Comparison of ENCODE assay signal across 9 cellular contexts in genomic region chr9:36903541-36904435, GRCh38.
DNase-seq lines count a peak whose midpoint lies in the region; ATAC-seq and TF ChIP-seq lines count a peak whose summit lies in the region.
"Had no signal": no experiment of that assay in that cellular context is flagged by ENCODE, and none has a peak within 500 bp of the region (broad histone marks: within the 10 kb centered on the region; RNA-seq: fewer than 3 reads in every experiment).

No MANE protein-coding gene starts in this region.

- no peaks in the 10 kb centered on the region for H3F3A ChIP-seq in MM.1S (ENCODE audit: insufficient read depth, low read length)

- H3K9ac ChIP-seq in mesenchymal stem cell (ENCODE audit: low read length) (no peak overlapping the region), MM.1S (ENCODE audit: low read length) (no peak overlapping the region)

- no peak overlapping the region for H4K8ac ChIP-seq in mesenchymal stem cell (ENCODE audit: low read length)

- H3K27me3 ChIP-seq in mesenchymal stem cell (ENCODE audit: control insufficient read depth in 1 of 2, insufficient read depth in 1 of 2, low read length in 2 of 2) (peaks cover 94 to 98% of the 10 kb centered on the region in 2 experiments), Peyer's patch (no peaks in the 10 kb centered on the region), esophagus muscularis mucosa (peaks cover 0 to 42% (median 0%) of the 10 kb centered on the region in 4 donors), MM.1S (replicated peaks; ENCODE audit: insufficient read depth, low read length) (no peaks in the 10 kb centered on the region)

- H3K79me1 ChIP-seq in mesenchymal stem cell (replicated peaks; ENCODE audit: low read length, poor library complexity, severe bottlenecking): no peaks in the 10 kb centered on the region

- H4K20me1 ChIP-seq in MM.1S (ENCODE audit: insufficient read depth, low read length): no peaks in the 10 kb centered on the region

- H2AK5ac ChIP-seq in mesenchymal stem cell (ENCODE audit: low read length, severe bottlenecking): no peak overlapping the region

- no peak for TF ChIP-seq EP300 in esophagus muscularis mucosa (IDR thresholded peaks at IDR 0.05)

- H3K4me3 ChIP-seq in mesenchymal stem cell (ENCODE audit: insufficient read depth in 1 of 2, low read depth in 1 of 2, low read length in 2 of 2) (no peak overlapping the region), Peyer's patch (no peak overlapping the region), esophagus muscularis mucosa (no peak overlapping the region), MM.1S (ENCODE audit: low read length) (no peak overlapping the region)
- H3K4me3 ChIP-seq: SJSA1 had no signal

- H3K4ac ChIP-seq in mesenchymal stem cell (ENCODE audit: low read depth in 1 of 2, low read length in 2 of 2): no peak overlapping the region

- no peak for TF ChIP-seq CTCF in Peyer's patch (IDR thresholded peaks at IDR 0.05)
- TF ChIP-seq CTCF in esophagus muscularis mucosa (IDR thresholded peaks at IDR 0.05): no peak
- TF ChIP-seq CTCF in MM.1S (IDR thresholded peaks at IDR 0.05; ENCODE audit: low read length): no peak

- no peaks in the 10 kb centered on the region for H3K36me3 ChIP-seq in mesenchymal stem cell (ENCODE audit: control insufficient read depth in 1 of 2, insufficient read depth in 2 of 2, low read depth in 1 of 2, low read length in 2 of 2)
- no peaks in the 10 kb centered on the region for H3K36me3 ChIP-seq in Peyer's patch
- H3K36me3 ChIP-seq in esophagus muscularis mucosa: no peaks in the 10 kb centered on the region
- no peaks in the 10 kb centered on the region for H3K36me3 ChIP-seq in MM.1S (replicated peaks; ENCODE audit: insufficient read depth, low read length)
- H3K36me3 ChIP-seq: SJSA1 had no signal

- 40% methylated on average over 3 of the region's 4 CpGs for WGBS in mesenchymal stem cell
- WGBS in esophagus muscularis mucosa: 62% methylated on average over 4 of the region's 4 CpGs

- H3K14ac ChIP-seq in mesenchymal stem cell (ENCODE audit: low read length in 2 of 2): no peak overlapping the region

- H3K4me1 ChIP-seq in mesenchymal stem cell (ENCODE audit: control insufficient read depth, insufficient read depth, low read depth, low read length) (peaks cover 9% of the 10 kb centered on the region), Peyer's patch (no peaks in the 10 kb centered on the region), esophagus muscularis mucosa (no peaks in the 10 kb centered on the region), MM.1S (ENCODE audit: low read length) (no peaks in the 10 kb centered on the region)
- H3K4me1 ChIP-seq: SJSA1 had no signal

- H2BK5ac ChIP-seq in mesenchymal stem cell (ENCODE audit: low read depth, low read length, poor library complexity, severe bottlenecking): no peak overlapping the region

- H4K91ac ChIP-seq in mesenchymal stem cell (ENCODE audit: low read length): no peak overlapping the region

- no peak overlapping the region for H3K23ac ChIP-seq in mesenchymal stem cell (ENCODE audit: low read length in 2 of 2)

- no peak overlapping the region for H3K27ac ChIP-seq in mesenchymal stem cell (ENCODE audit: low read length, poor library complexity, severe bottlenecking)
- H3K27ac ChIP-seq in Peyer's patch: no peak overlapping the region
- no peak overlapping the region for H3K27ac ChIP-seq in esophagus muscularis mucosa (replicated peaks in 1 of 4)
- H3K27ac ChIP-seq in MM.1S (ENCODE audit: low read length): no peak overlapping the region
- H3K27ac ChIP-seq: SJSA1 had no signal

- H2AFZ ChIP-seq in mesenchymal stem cell (ENCODE audit: low read depth, low read length) (no peak overlapping the region), MM.1S (ENCODE audit: low read length) (no peak overlapping the region)

- intact Hi-C loops in esophagus muscularis mucosa (cut with DNase I): no loop called here

- H3K79me2 ChIP-seq in MM.1S (ENCODE audit: low read length): no peaks in the 10 kb centered on the region

- no peak overlapping the region for H2BK120ac ChIP-seq in mesenchymal stem cell (ENCODE audit: low read depth, low read length)

- H3K18ac ChIP-seq in mesenchymal stem cell (ENCODE audit: low read depth in 1 of 2, low read length in 2 of 2): no peak overlapping the region

- H3K9me2 ChIP-seq in MM.1S (replicated peaks; ENCODE audit: insufficient read depth, low read length): no peaks in the 10 kb centered on the region

- ATAC-seq in GM19025 (IDR thresholded peaks at IDR 0.05; ENCODE audit: low read depth, unreplicated experiment) (peak; percentile 62), HG03159 (IDR thresholded peaks at IDR 0.05; ENCODE audit: unreplicated experiment) (peak; percentile 47)
- ATAC-seq: left colon had no signal

- TF ChIP-seq POLR2A in Peyer's patch (IDR thresholded peaks at IDR 0.05) (no peak), esophagus muscularis mucosa (IDR thresholded peaks at IDR 0.05; ENCODE audit: low read depth) (no peak)

- H2BK15ac ChIP-seq in mesenchymal stem cell (ENCODE audit: low read depth, poor library complexity, severe bottlenecking): no peak overlapping the region

- no peaks in the 10 kb centered on the region for H3K9me3 ChIP-seq in mesenchymal stem cell (ENCODE audit: control insufficient read depth, low read length)
- H3K9me3 ChIP-seq in Peyer's patch: no peaks in the 10 kb centered on the region
- no peaks in the 10 kb centered on the region for H3K9me3 ChIP-seq in esophagus muscularis mucosa
- H3K9me3 ChIP-seq in MM.1S (replicated peaks; ENCODE audit: insufficient read depth, low read length): no peaks in the 10 kb centered on the region
- H3K9me3 ChIP-seq: SJSA1 had no signal

- DNase-seq in activated CD4-positive, CD25-positive, alpha-beta regulatory T cell treated with anti-CD3 and anti-CD28 coated beads, Interleukin-2, amount 50 U/mL, for 72 hours: peak; percentile 45
- peak; percentile 76 for DNase-seq in mesenchymal stem cell
- DNase-seq in Peyer's patch: no peak
- no peak for DNase-seq in esophagus muscularis mucosa (ENCODE audit: extremely low spot score)
- no peak for DNase-seq in MM.1S

- H3K4me2 ChIP-seq in mesenchymal stem cell (ENCODE audit: low read length, poor library complexity, severe bottlenecking) (no peak overlapping the region), MM.1S (ENCODE audit: low read depth, low read length) (no peak overlapping the region)

- no peak overlapping the region for H2BK12ac ChIP-seq in mesenchymal stem cell (ENCODE audit: low read length in 2 of 2)

Comparison
In these comparisons a context has a peak if more than half of its experiments do, and no peak if none do; other contexts are left out.
1. DNase-seq: peak in activated CD4-positive, CD25-positive, alpha-beta regulatory T cell treated with anti-CD3 and anti-CD28 coated beads, Interleukin-2, amount 50 U/mL, for 72 hours (single experiment) and mesenchymal stem cell (single experiment); none in Peyer's patch (0 of 3), esophagus muscularis mucosa (single experiment) and MM.1S (single experiment).